Comparison of ENCODE assay signal across 11 cellular contexts in genomic region chr2:12261993-12262680, GRCh38.
DNase-seq lines count a peak whose midpoint lies in the region; ATAC-seq and TF ChIP-seq lines count a peak whose summit lies in the region.
"Had no signal": no experiment of that assay in that cellular context is flagged by ENCODE, and none has a peak within 500 bp of the region (broad histone marks: within the 10 kb centered on the region; RNA-seq: fewer than 3 reads in every experiment).

No MANE protein-coding gene starts in this region.

- in situ Hi-C loops in SK-MEL-5 (cut with HindIII; ENCODE audit: low pct_unique_long_range_greater_than_20kb, low sequenced_read_pairs), result no loop called here
- in situ Hi-C loops in GM13976 (cut with MboI; ENCODE audit: low sequenced_read_pairs, unreplicated experiment), result no loop called here

- H3K36me3 ChIP-seq in naive thymus-derived CD4-positive, alpha-beta T cell (ENCODE audit: control insufficient read depth in 2 of 3, insufficient read depth in 3 of 3, low read length in 3 of 3), result no peaks in the 10 kb centered on the region
- H3K36me3 ChIP-seq in adrenal gland (replicated peaks in 1 of 2), result no peaks in the 10 kb centered on the region
- H3K36me3 ChIP-seq: right lobe of liver had no signal

- POLR2A ChIA-PET in naive thymus-derived CD4-positive, alpha-beta T cell (lab: Charles Lee), result interaction anchor here (0.8 kb wide), 1 partner anchor 9 kb away, joined by 6 read pairs; no protein-coding TSS in a partner anchor

- no peaks in the 10 kb centered on the region for H3K9me3 ChIP-seq in naive thymus-derived CD4-positive, alpha-beta T cell (ENCODE audit: control insufficient read depth in 2 of 3, low read length in 3 of 3)
- H3K9me3 ChIP-seq in adrenal gland (replicated peaks in 1 of 3), result no peaks in the 10 kb centered on the region
- H3K9me3 ChIP-seq: right lobe of liver had no signal

- peak; percentile 70 for DNase-seq in LHCN-M2 (ENCODE audit: low read depth)
- DNase-seq in SK-MEL-5 (ENCODE audit: low read depth, low spot score), result peak; percentile 27
- DNase-seq in naive thymus-derived CD4-positive, alpha-beta T cell, result no peak
- no peak for DNase-seq in adrenal gland
- no peak for DNase-seq in GM13976 (ENCODE audit: low spot score)
- DNase-seq in cardiac septum (ENCODE audit: low spot score), result no peak
- no peak for DNase-seq in NCI-H2196 treated with DMSO at 0.1 percent for 48 hours (lab: John Stamatoyannopoulos, UW; ENCODE audit: unreplicated experiment)
- DNase-seq: foreskin melanocyte, GDM1, right lobe of liver had no signal

- TF ChIP-seq CTCF in adrenal gland (IDR thresholded peaks at IDR 0.05), result no peak
- TF ChIP-seq CTCF in GM13976 (IDR thresholded peaks at IDR 0.05; ENCODE audit: borderline replicate concordance, control extremely low read depth, extremely low read depth, insufficient read depth, missing control alignments), result no peak

- peak; percentile 18 for ATAC-seq in GM18867 (IDR thresholded peaks at IDR 0.05; ENCODE audit: unreplicated experiment)
- ATAC-seq in naive thymus-derived CD4-positive, alpha-beta T cell, result no peak
- ATAC-seq: right lobe of liver had no signal

- H3K9me3 Mint-ChIP-seq in naive thymus-derived CD4-positive, alpha-beta T cell, result peaks cover 0 to 6% (median 2%) of the 10 kb centered on the region in 11 donors

- 90 to 97% (median 91%) methylated on average over 3 of the region's 3 CpGs for WGBS in adrenal gland, 4 donors

- peak overlapping the region in 6 of 9 donors; percentile 11 to 83 (median 58) for H3K27ac Mint-ChIP-seq in naive thymus-derived CD4-positive, alpha-beta T cell

- CTCF ChIA-PET in naive thymus-derived CD4-positive, alpha-beta T cell (lab: Charles Lee), result no interaction called here

- no peak overlapping the region for H3K4me3 ChIP-seq in naive thymus-derived CD4-positive, alpha-beta T cell (ENCODE audit: low read length)
- H3K4me3 ChIP-seq in adrenal gland, result no peak overlapping the region
- H3K4me3 ChIP-seq: right lobe of liver had no signal

- intact Hi-C loops in naive thymus-derived CD4-positive, alpha-beta T cell (cut with micrococcal nuclease), result loop anchor here in 1 of 2 donors (5.0 kb wide), 1 partner anchor 135 kb away; no protein-coding TSS in a partner anchor
- intact Hi-C loops in adrenal gland (cut with DNase I), result no loop called here
- intact Hi-C loops in cardiac septum (cut with DNase I), result no loop called here

- H3K27me3 ChIP-seq in naive thymus-derived CD4-positive, alpha-beta T cell (ENCODE audit: control insufficient read depth in 2 of 2, insufficient read depth in 2 of 2, low read length in 2 of 2), result no peaks in the 10 kb centered on the region
- H3K27me3 ChIP-seq in adrenal gland, result no peaks in the 10 kb centered on the region
- H3K27me3 ChIP-seq: right lobe of liver had no signal

- no peak overlapping the region for H3K27ac ChIP-seq in naive thymus-derived CD4-positive, alpha-beta T cell (ENCODE audit: low read depth, low read length)
- peak overlapping the region in 1 of 5 donors; percentile 8 for H3K27ac ChIP-seq in adrenal gland
- H3K27ac ChIP-seq: right lobe of liver had no signal

- peak overlapping the region in 2 of 10 donors; percentile 12 to 36 for H3K4me3 Mint-ChIP-seq in naive thymus-derived CD4-positive, alpha-beta T cell

- peaks cover 9 to 55% (median 47%) of the 10 kb centered on the region in 7 donors for H3K4me1 Mint-ChIP-seq in naive thymus-derived CD4-positive, alpha-beta T cell

- TF ChIP-seq POLR2A in adrenal gland (IDR thresholded peaks at IDR 0.05), result no peak

- peaks cover 0 to 30% of the 10 kb centered on the region in 2 donors for H3K4me1 ChIP-seq in naive thymus-derived CD4-positive, alpha-beta T cell (ENCODE audit: control insufficient read depth in 2 of 2, insufficient read depth in 2 of 2, low read length in 2 of 2)
- no peaks in the 10 kb centered on the region for H3K4me1 ChIP-seq in adrenal gland (replicated peaks in 1 of 2)
- H3K4me1 ChIP-seq: right lobe of liver had no signal

- H3K36me3 Mint-ChIP-seq in naive thymus-derived CD4-positive, alpha-beta T cell, result peaks cover 0 to 2% (median 0%) of the 10 kb centered on the region in 5 donors

- peaks cover 0 to 9% (median 0%) of the 10 kb centered on the region in 5 donors for H3K27me3 Mint-ChIP-seq in naive thymus-derived CD4-positive, alpha-beta T cell

Comparison
In these comparisons a context has a peak if more than half of its experiments do, and no peak if none do; other contexts are left out.
1. DNase-seq: peak in LHCN-M2 (single experiment) and SK-MEL-5 (single experiment); none in naive thymus-derived CD4-positive, alpha-beta T cell (0 of 9), adrenal gland (0 of 7), GM13976 (single experiment), cardiac septum (single experiment) and NCI-H2196 treated with DMSO at 0.1 percent for 48 hours (single experiment).